ENCODE assay signal across 27 cellular contexts in the genomic region with DNA sequence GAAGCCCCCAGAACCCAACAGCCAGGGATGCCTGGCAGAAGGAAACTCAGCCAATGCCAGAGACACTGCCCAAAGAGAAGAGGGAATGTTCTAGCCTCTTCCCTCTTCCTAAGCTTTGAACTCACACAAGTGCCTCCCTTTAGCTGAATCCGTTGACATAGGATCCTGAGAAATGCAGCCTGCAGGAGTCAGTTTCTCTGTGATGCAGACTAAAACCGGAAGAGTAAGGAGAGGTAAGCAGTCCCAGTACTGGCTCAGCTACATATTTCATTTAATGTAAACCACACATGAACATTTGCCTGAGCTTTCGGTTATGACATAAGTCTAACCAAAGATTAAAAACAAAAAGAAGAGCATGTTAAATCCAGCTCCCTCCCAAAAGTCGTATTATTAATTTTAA.
DNase-seq lines count a peak whose midpoint lies in the region; ATAC-seq and TF ChIP-seq lines count a peak whose summit lies in the region.
"Had no signal": no experiment of that assay in that cellular context is flagged by ENCODE, and none has a peak within 500 bp of the region (broad histone marks: within the 10 kb centered on the region; RNA-seq: fewer than 3 reads in every experiment).

No MANE protein-coding gene starts in this region.

- DNase-seq in GM23338 (ENCODE audit: low spot score) (peak; percentile 37), Panc1 (ENCODE audit: low read depth, low spot score) (no peak), iPS-NIHi11 (ENCODE audit: low spot score) (peak; percentile 22), osteoblast (ENCODE audit: insufficient read length, low spot score, missing footprints) (no peak), NCI-H1092 treated with DMSO at 0.1 percent for 48 hours (lab: John Stamatoyannopoulos, UW) (no peak), NCI-H774 (lab: John Stamatoyannopoulos, UW) (no peak), OCI-LY7 (ENCODE audit: low spot score) (no peak), SW 1271 (lab: John Stamatoyannopoulos, UW) (no peak)
- DNase-seq: CD8-positive, alpha-beta memory T cell; DMS 273 treated with DMSO at 0.1 percent for 48 hours; DMS79 treated with DMSO at 0.1 percent for 48 hours; GM23248; NCI-H1092; NCI-H1436; NCI-H187 treated with DMSO at 0.1 percent for 48 hours; NCI-H2107; NCI-H446; NCI-H524 treated with DMSO at 0.1 percent for 48 hours; NCI-H82; Peyer's patch; SIG-M5; SK-N-SH; T-helper 17 cell had no signal

- CTCF ChIA-PET in Panc1 (lab: Charles Lee) = no interaction called here
- CTCF ChIA-PET in OCI-LY7 (lab: Charles Lee; ENCODE audit: unreplicated experiment) = no interaction called here

- H3K79me2 ChIP-seq in GM23338 (replicated peaks; ENCODE audit: insufficient read depth) (no peaks in the 10 kb centered on the region), osteoblast (ENCODE audit: insufficient read depth, low read length) (no peaks in the 10 kb centered on the region), OCI-LY7 (ENCODE audit: insufficient read depth, low read depth, low read length) (no peaks in the 10 kb centered on the region)

- no TSS peak for BruUV-seq in Panc1 (replicated peaks; lab: Mats Ljungman, UMichigan)
- no TSS peak for BruUV-seq in OCI-LY7 (replicated peaks; lab: Mats Ljungman, UMichigan)

- intact Hi-C loops in Panc1 (cut with micrococcal nuclease; ENCODE audit: unreplicated experiment) = no loop called here
- intact Hi-C loops in OCI-LY7 (cut with micrococcal nuclease; ENCODE audit: unreplicated experiment) = no loop called here

- peak; percentile 70 for ATAC-seq in GM23338
- ATAC-seq in Panc1 = no peak
- ATAC-seq: A549, HCT116, T-helper 17 cell had no signal

- H3K4me3 ChIP-seq in GM23338 (no peak overlapping the region), Panc1 (ENCODE audit: low read depth in 2 of 2, low read length in 2 of 2) (no peak overlapping the region), osteoblast (ENCODE audit: insufficient read depth, low read length) (no peak overlapping the region), OCI-LY7 (ENCODE audit: low read depth, low read length, poor library complexity, severe bottlenecking) (no peak overlapping the region)
- H3K4me3 ChIP-seq: A549, GM23248, Peyer's patch had no signal

- no peaks in the 10 kb centered on the region for H3K36me3 Mint-ChIP-seq in GM23338 (ENCODE audit: low read depth)
- H3K36me3 Mint-ChIP-seq: CD14-positive monocyte; CD8-positive, alpha-beta memory T cell had no signal

- H3K9me3 ChIP-seq in Panc1 (ENCODE audit: control insufficient read depth, insufficient read depth, low read depth, low read length) (no peaks in the 10 kb centered on the region), osteoblast (ENCODE audit: low read depth, low read length) (no peaks in the 10 kb centered on the region), OCI-LY7 (ENCODE audit: low read length) (no peaks in the 10 kb centered on the region)
- H3K9me3 ChIP-seq: A549, Peyer's patch, SK-N-SH had no signal

- H3K27me3 ChIP-seq in GM23338 (ENCODE audit: insufficient read depth) = no peaks in the 10 kb centered on the region
- H3K27me3 ChIP-seq in Panc1 (ENCODE audit: control insufficient read depth, insufficient read depth, low read length) = no peaks in the 10 kb centered on the region
- H3K27me3 ChIP-seq in osteoblast (ENCODE audit: insufficient read depth, low read length) = no peaks in the 10 kb centered on the region
- H3K27me3 ChIP-seq: Peyer's patch had no signal

- no peak overlapping the region for H2AFZ ChIP-seq in GM23338
- H2AFZ ChIP-seq in osteoblast (ENCODE audit: low read length) = peak overlapping the region; percentile 33
- no peak overlapping the region for H2AFZ ChIP-seq in OCI-LY7 (ENCODE audit: low read length)
- H2AFZ ChIP-seq: GM23248 had no signal

- H3K9me2 ChIP-seq in GM23338 (ENCODE audit: insufficient read depth) = no peaks in the 10 kb centered on the region
- H3K9me2 ChIP-seq in OCI-LY7 (ENCODE audit: insufficient read depth, low read length) = no peaks in the 10 kb centered on the region
- H3K9me2 ChIP-seq: SK-N-SH had no signal

- no peak for TF ChIP-seq CTCF in GM23338 (conservative IDR thresholded peaks at IDR 0.05; ENCODE audit: low read depth in 2 of 2)
- no peak for TF ChIP-seq CTCF in Panc1 (IDR thresholded peaks at IDR 0.05)
- no peak for TF ChIP-seq CTCF in osteoblast (IDR thresholded peaks at IDR 0.05; ENCODE audit: extremely low read depth, low read depth, low read length)
- no peak for TF ChIP-seq CTCF in OCI-LY7 (conservative IDR thresholded peaks at IDR 0.05; ENCODE audit: low read length)

- no peaks in the 10 kb centered on the region for H3F3A ChIP-seq in GM23338 (replicated peaks; ENCODE audit: low read depth)

- H3K4me1 ChIP-seq in GM23338 (ENCODE audit: insufficient read depth) (peaks cover 18% of the 10 kb centered on the region; the same call in 1 of the 2 replicates), Panc1 (ENCODE audit: control insufficient read depth, insufficient read depth, low read length) (0 out of 2 replicates have a peak, but pooled peaks cover 3% of the 10 kb centered on the region), osteoblast (ENCODE audit: insufficient read depth, low read length) (no peaks in the 10 kb centered on the region), OCI-LY7 (ENCODE audit: insufficient read depth, low read length, poor library complexity, severe bottlenecking) (no peaks in the 10 kb centered on the region)
- H3K4me1 ChIP-seq: A549, Peyer's patch had no signal

- H3K27ac Mint-ChIP-seq in GM23338 = peak overlapping the region; percentile 50; the same call in 1 of the 2 replicates
- H3K27ac Mint-ChIP-seq: CD8-positive, alpha-beta memory T cell; T-helper 17 cell had no signal

- POLR2A ChIA-PET in Panc1 (lab: Charles Lee) (no interaction called here), OCI-LY7 (lab: Charles Lee) (interaction anchor here (0.5 kb wide), 1 partner anchor 289 kb away, joined by 3 read pairs; no protein-coding TSS in a partner anchor)

- in situ Hi-C loops in Panc1 (cut with HindIII; ENCODE audit: low pct_unique_long_range_greater_than_20kb, low sequenced_read_pairs) = no loop called here

- no peak overlapping the region for H3K4me3 Mint-ChIP-seq in GM23338
- H3K4me3 Mint-ChIP-seq: CD14-positive monocyte; CD8-positive, alpha-beta memory T cell; T-helper 17 cell had no signal

- no peaks in the 10 kb centered on the region for H3K36me3 ChIP-seq in GM23338 (ENCODE audit: insufficient read depth)
- H3K36me3 ChIP-seq in Panc1 (ENCODE audit: control insufficient read depth, insufficient read depth, low read length) = no peaks in the 10 kb centered on the region
- no peaks in the 10 kb centered on the region for H3K36me3 ChIP-seq in osteoblast (ENCODE audit: insufficient read depth, low read length)
- H3K36me3 ChIP-seq in OCI-LY7 (ENCODE audit: insufficient read depth, low read length) = no peaks in the 10 kb centered on the region
- H3K36me3 ChIP-seq: Peyer's patch had no signal

- no peak overlapping the region for H3K4me2 ChIP-seq in GM23338
- H3K4me2 ChIP-seq in osteoblast (ENCODE audit: insufficient read depth, low read length) = no peak overlapping the region
- H3K4me2 ChIP-seq in OCI-LY7 (ENCODE audit: low read length) = no peak overlapping the region
- H3K4me2 ChIP-seq: A549, SK-N-SH had no signal

- peaks cover 20% of the 10 kb centered on the region for H3K4me1 Mint-ChIP-seq in GM23338
- H3K4me1 Mint-ChIP-seq: CD14-positive monocyte; CD8-positive, alpha-beta memory T cell; T-helper 17 cell had no signal

- H3K27me3 Mint-ChIP-seq in GM23338 (ENCODE audit: insufficient read depth, low read depth, poor library complexity) = no peaks in the 10 kb centered on the region
- H3K27me3 Mint-ChIP-seq: CD8-positive, alpha-beta memory T cell; T-helper 17 cell had no signal

- no peaks in the 10 kb centered on the region; the same call in 2 of the 3 replicates for H3K9me3 Mint-ChIP-seq in GM23338

- no peaks in the 10 kb centered on the region for H4K20me1 ChIP-seq in GM23338 (replicated peaks; ENCODE audit: insufficient read depth)
- no peaks in the 10 kb centered on the region for H4K20me1 ChIP-seq in osteoblast (ENCODE audit: insufficient read depth, low read length)
- H4K20me1 ChIP-seq in OCI-LY7 (ENCODE audit: insufficient read depth, low read length) = no peaks in the 10 kb centered on the region

- H3K27ac ChIP-seq in GM23338 (ENCODE audit: low read depth) (0 out of 2 replicates have a peak overlapping the region, but pooled peaks have one; percentile 8), Panc1 (ENCODE audit: low read length) (peak overlapping the region; percentile 18; the same call in 1 of the 2 replicates), osteoblast (ENCODE audit: low read depth, low read length) (no peak overlapping the region), OCI-LY7 (ENCODE audit: low read depth, low read length, poor library complexity, severe bottlenecking) (no peak overlapping the region)
- H3K27ac ChIP-seq: A549, GM23248, HL-60, Peyer's patch had no signal

TF ChIP-seq in GM23338, 12 proteins besides CTCF, POLR2A, EP300 and RAD21 (continues in another document):
- TF ChIP-seq ZNF331 (CRISPR knock-in tag; IDR thresholded peaks at IDR 0.05; ENCODE audit: low read depth) (no peak), STAT1 (IDR thresholded peaks at IDR 0.05; ENCODE audit: unreplicated experiment) (no peak), EZH2phosphoT487 (IDR thresholded peaks at IDR 0.05; ENCODE audit: unreplicated experiment) (no peak), EZH2 (IDR thresholded peaks at IDR 0.05; ENCODE audit: low read depth, unreplicated experiment) (no peak)
- TF ChIP-seq, protein P1, sequence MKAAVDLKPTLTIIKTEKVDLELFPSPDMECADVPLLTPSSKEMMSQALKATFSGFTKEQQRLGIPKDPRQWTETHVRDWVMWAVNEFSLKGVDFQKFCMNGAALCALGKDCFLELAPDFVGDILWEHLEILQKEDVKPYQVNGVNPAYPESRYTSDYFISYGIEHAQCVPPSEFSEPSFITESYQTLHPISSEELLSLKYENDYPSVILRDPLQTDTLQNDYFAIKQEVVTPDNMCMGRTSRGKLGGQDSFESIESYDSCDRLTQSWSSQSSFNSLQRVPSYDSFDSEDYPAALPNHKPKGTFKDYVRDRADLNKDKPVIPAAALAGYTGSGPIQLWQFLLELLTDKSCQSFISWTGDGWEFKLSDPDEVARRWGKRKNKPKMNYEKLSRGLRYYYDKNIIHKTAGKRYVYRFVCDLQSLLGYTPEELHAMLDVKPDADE (IDR thresholded peaks at IDR 0.05) = no peak

Comparison
In these comparisons a context has a peak if more than half of its experiments do, and no peak if none do; other contexts are left out.
1. DNase-seq: peak in GM23338 (single experiment) and iPS-NIHi11 (single experiment); none in Panc1 (single experiment), osteoblast (single experiment), NCI-H1092 treated with DMSO at 0.1 percent for 48 hours (single experiment), NCI-H774 (single experiment), OCI-LY7 (single experiment) and SW 1271 (0 of 2).
2. H3K27ac ChIP-seq: peak in GM23338 (single experiment) and Panc1 (single experiment); none in osteoblast (single experiment) and OCI-LY7 (single experiment).